36 cellular contexts compared by ENCODE assay signal in the genomic region with DNA sequence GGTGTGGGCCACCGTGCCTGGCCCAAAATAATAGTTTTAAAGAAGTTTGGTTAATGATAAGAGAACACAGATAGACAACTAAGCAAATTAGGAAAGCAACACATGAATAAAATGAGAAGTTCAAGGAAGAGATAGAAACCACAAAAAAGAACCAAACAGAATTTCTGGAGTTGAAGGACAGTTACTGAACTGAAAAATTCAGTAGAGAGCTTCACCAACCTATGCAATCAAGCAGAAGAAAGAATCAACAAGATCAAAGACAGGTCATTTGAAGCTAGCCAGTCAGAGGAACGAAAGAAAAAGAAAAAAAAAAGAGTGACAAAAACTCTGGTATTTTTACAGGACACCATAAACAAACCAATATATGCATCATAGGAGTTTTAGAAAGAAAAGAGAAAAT. TPM values are rescaled to one million over a fixed set of nuclear protein-coding genes. Genes with fewer than 3 reads are reported as not detected.
"Had no signal": no experiment of that assay in that cellular context is flagged by ENCODE, and none has a peak within 500 bp of the region (broad histone marks: within the 10 kb centered on the region; RNA-seq: fewer than 3 reads in every experiment).

No MANE protein-coding gene starts in this region.

- H3K4me2 ChIP-seq: hepatocyte had no signal

- H3K27ac ChIP-seq: colonic mucosa, epithelial cell of prostate, gastrocnemius medialis, heart left ventricle, hepatocyte, ovary, psoas muscle, skin epidermis, spleen, stomach, thyroid gland, vagina had no signal

- H3K9me3 ChIP-seq: colonic mucosa, mucosa of descending colon, thyroid gland, vagina had no signal

- H3K79me2 ChIP-seq: hepatocyte had no signal

- H3K36me3 ChIP-seq: colonic mucosa, gastrocnemius medialis, heart left ventricle, ovary, spleen, stomach, thyroid gland, vagina had no signal

- H3K9me3 Mint-ChIP-seq: endodermal cell had no signal

- ATAC-seq: esophagus mucosa; gastrocnemius medialis; heart left ventricle; psoas muscle; right cardiac atrium; stimulated activated memory B cell treated with anti-CD40 and anti-IgM and Interleukin-4, amounts not matched to agents 10 μg/mL and 1 μg/mL and 100 μg/mL, for 72 hours had no signal

- H3K4me1 Mint-ChIP-seq: naive B cell; nephron progenitor cell; stimulated activated memory B cell treated with anti-CD40 and anti-IgM and Interleukin-4, amounts not matched to agents 10 μg/mL and 1 μg/mL and 100 μg/mL, for 72 hours had no signal

- H3K4me3 Mint-ChIP-seq: dendritic cell treated with granulocyte-macrophage colony-stimulating factor and Interleukin-4, amounts not matched to agents 40 ng/mL and 50 ng/mL, for 4 days; endodermal cell; mesothelial cell of epicardium; naive B cell; nephron progenitor cell; stimulated activated memory B cell treated with anti-CD40 and anti-IgM and Interleukin-4, amounts not matched to agents 10 μg/mL and 1 μg/mL and 100 μg/mL, for 72 hours had no signal

- H3K36me3 Mint-ChIP-seq: mesothelial cell of epicardium; stimulated activated memory B cell treated with anti-CD40 and anti-IgM and Interleukin-4, amounts not matched to agents 10 μg/mL and 1 μg/mL and 100 μg/mL, for 72 hours had no signal

- FAIRE-seq: kidney had no signal

- H2AFZ ChIP-seq: hepatocyte had no signal

- H3K27me3 ChIP-seq: colonic mucosa, hepatocyte, ovary, thyroid gland, vagina had no signal

- H3K4me3 ChIP-seq: colonic mucosa, gastrocnemius medialis, heart left ventricle, hepatocyte, mucosa of descending colon, ovary, psoas muscle, skin epidermis, spleen, stomach, thyroid gland, vagina had no signal

- H3K27ac Mint-ChIP-seq: dendritic cell treated with granulocyte-macrophage colony-stimulating factor and Interleukin-4, amounts not matched to agents 40 ng/mL and 50 ng/mL, for 4 days; endodermal cell; mesothelial cell of epicardium; nephron progenitor cell; stimulated activated memory B cell treated with anti-CD40 and anti-IgM and Interleukin-4, amounts not matched to agents 10 μg/mL and 1 μg/mL and 100 μg/mL, for 72 hours had no signal

- H3K4me1 ChIP-seq: colonic mucosa, gastrocnemius medialis, heart left ventricle, psoas muscle, spleen, stomach, vagina had no signal

- DNase-seq: colonic mucosa; effector CD8-positive, alpha-beta T cell; endodermal cell; foreskin fibroblast; gastrocnemius medialis; heart left ventricle; kidney; mesenchymal stem cell; mucosa of descending colon; naive B cell; nephron progenitor cell; nucleus accumbens; ovary; posterior cingulate gyrus; psoas muscle; right cardiac atrium; spleen; stimulated activated CD4-positive, alpha-beta T cell treated with anti-CD3 and anti-CD28 coated beads, Interleukin-4, amount 100 ng/mL, for 4 hours; stomach; thyroid gland; trophoblast cell had no signal

RNA-seq across cellular contexts. Expression of gene KRT83, which starts 15.4 kb away (rescaled TPM):
- total RNA-seq: colonic mucosa, endodermal cell, esophagus mucosa, heart left ventricle, hepatocyte, kidney, left lobe of liver, liver, lung microvascular endothelial cell, mesothelial cell of epicardium, mucosa of descending colon, ovary, psoas muscle, renal cortical epithelial cell, right cardiac atrium, spleen, stomach, subcutaneous adipose tissue, temporal lobe, ureter, vagina had no signal
- polyA plus RNA-seq: heart left ventricle, hepatocyte, liver, ovary, psoas muscle, right cardiac atrium, spleen, stomach had no signal

RNA-seq across cellular contexts. Expression of gene KRT85, which starts 30.6 kb away (rescaled TPM):
- total RNA-seq: colonic mucosa, endodermal cell, esophagus mucosa, gastrocnemius medialis, heart left ventricle, hepatocyte, kidney, left lobe of liver, liver, lung microvascular endothelial cell, mesothelial cell of epicardium, mucosa of descending colon, ovary, psoas muscle, renal cortical epithelial cell, right cardiac atrium, stomach, subcutaneous adipose tissue, temporal lobe, thyroid gland, ureter, vagina had no signal
- polyA plus RNA-seq: heart left ventricle, hepatocyte, liver, ovary, psoas muscle, right cardiac atrium, spleen, stomach had no signal

RNA-seq across cellular contexts. Expression of gene KRT81, which starts 45.3 kb away (rescaled TPM):
- total RNA-seq: endodermal cell, esophagus mucosa, gastrocnemius medialis, heart left ventricle, hepatocyte, kidney, liver, lung microvascular endothelial cell, mucosa of descending colon, psoas muscle, renal cortical epithelial cell, right cardiac atrium, spleen, stomach, subcutaneous adipose tissue, temporal lobe, ureter, vagina had no signal
- polyA plus RNA-seq: heart left ventricle, hepatocyte, liver, ovary, right cardiac atrium had no signal

RNA-seq across cellular contexts. Expression of gene KRT84, which starts 48.8 kb away (rescaled TPM):
- total RNA-seq: colonic mucosa, endodermal cell, esophagus mucosa, gastrocnemius medialis, heart left ventricle, hepatocyte, kidney, left lobe of liver, liver, lung microvascular endothelial cell, mesothelial cell of epicardium, mucosa of descending colon, ovary, psoas muscle, renal cortical epithelial cell, right cardiac atrium, stomach, subcutaneous adipose tissue, temporal lobe, thyroid gland, ureter, vagina had no signal
- polyA plus RNA-seq: heart left ventricle, hepatocyte, liver, ovary, psoas muscle, right cardiac atrium, spleen, stomach had no signal
